Comparison of ENCODE assay signal across 16 cellular contexts in genomic region chr6:134034478-134034877, GRCh38. TPM values are rescaled to one million over a fixed set of nuclear protein-coding genes. Genes with fewer than 3 reads are reported as not detected.
"Had no signal": no experiment of that assay in that cellular context is flagged by ENCODE, and none has a peak within 500 bp of the region (broad histone marks: within the 10 kb centered on the region; RNA-seq: fewer than 3 reads in every experiment).

No MANE protein-coding gene starts in this region.

- H3K4me1 Mint-ChIP-seq: activated B cell treated with CpG ODN at 0.5 μM for 24 hours had no signal

- H3K4me3 Mint-ChIP-seq: activated B cell treated with CpG ODN at 0.5 μM for 24 hours; activated naive CD4-positive, alpha-beta T cell treated with anti-CD3 and anti-CD28 coated beads for 36 hours; immature natural killer cell; naive thymus-derived CD8-positive, alpha-beta T cell; T-cell had no signal

- H3K9me3 Mint-ChIP-seq: activated B cell treated with CpG ODN at 0.5 μM for 24 hours; activated naive CD4-positive, alpha-beta T cell treated with anti-CD3 and anti-CD28 coated beads for 36 hours; immature natural killer cell; naive thymus-derived CD8-positive, alpha-beta T cell; T-cell had no signal

- H3K27me3 ChIP-seq: brain microvascular endothelial cell, esophagus squamous epithelium, right atrium auricular region, tibial nerve had no signal

- H3K36me3 Mint-ChIP-seq: immature natural killer cell; naive thymus-derived CD8-positive, alpha-beta T cell; T-cell had no signal

- DNase-seq: activated B cell treated with CpG ODN at 0.5 μM for 24 hours; activated CD4-positive, alpha-beta T cell treated with anti-CD3 and anti-CD28 coated beads, Interleukin-2, amount 50 U/mL, for 4 hours; activated naive CD4-positive, alpha-beta T cell treated with anti-CD3 and anti-CD28 coated beads for 36 hours; brain microvascular endothelial cell; cerebellar nuclear complex; esophagus squamous epithelium; foreskin fibroblast; immature natural killer cell; left cardiac atrium; naive thymus-derived CD8-positive, alpha-beta T cell had no signal

- H3K9me3 ChIP-seq: esophagus squamous epithelium, neutrophil, right atrium auricular region, tibial nerve had no signal

- H3K36me3 ChIP-seq: brain microvascular endothelial cell, esophagus squamous epithelium, neutrophil, right atrium auricular region, tibial nerve had no signal

- H3K27ac Mint-ChIP-seq: activated B cell treated with CpG ODN at 0.5 μM for 24 hours; activated naive CD4-positive, alpha-beta T cell treated with anti-CD3 and anti-CD28 coated beads for 36 hours; immature natural killer cell; naive thymus-derived CD8-positive, alpha-beta T cell; T-cell had no signal

- ATAC-seq: left cardiac atrium, T-cell had no signal

- H3K4me3 ChIP-seq: esophagus squamous epithelium, right atrium auricular region, SK-N-MC, skin epidermis, tibial nerve had no signal

- H3K27ac ChIP-seq: brain microvascular endothelial cell, neutrophil, right atrium auricular region, SK-N-MC, skin epidermis, tibial nerve had no signal

- H3K27me3 Mint-ChIP-seq: activated B cell treated with CpG ODN at 0.5 μM for 24 hours; naive thymus-derived CD8-positive, alpha-beta T cell; T-cell had no signal

RNA-seq across cellular contexts. Expression of gene SLC2A12, which starts 17.9 kb away (rescaled TPM):
- total RNA-seq: activated B cell treated with CpG ODN at 0.5 μM for 24 hours; naive thymus-derived CD8-positive, alpha-beta T cell had no signal
- polyA plus RNA-seq: naive thymus-derived CD8-positive, alpha-beta T cell had no signal
